Comparison of ENCODE assay signal across 8 cellular contexts in genomic region chrX:155048997-155049619, GRCh38. TPM values are rescaled to one million over a fixed set of nuclear protein-coding genes. Genes with fewer than 3 reads are reported as not detected.
A peak's percentile ranks its signal among the peaks of the same experiment; 100 is the strongest.
DNase-seq lines count a peak whose midpoint lies in the region; ATAC-seq and TF ChIP-seq lines count a peak whose summit lies in the region.

No MANE protein-coding gene starts in this region.

- no peaks in the 10 kb centered on the region for H3K9me3 ChIP-seq in psoas muscle

- H3K4me1 ChIP-seq in psoas muscle, result peaks cover 22% of the 10 kb centered on the region

- 37 to 59% (median 40%) methylated on average over 7 to 9 of the region's 9 CpGs for WGBS in psoas muscle, 3 donors

- peaks cover 30% of the 10 kb centered on the region for H3K4me1 Mint-ChIP-seq in activated T-cell treated with anti-CD3 and anti-CD28 coated beads, Interleukin-2, amount 50 U/mL, for 4 hours (ENCODE audit: low read depth)

- no peaks in the 10 kb centered on the region for H3K27me3 Mint-ChIP-seq in activated T-cell treated with anti-CD3 and anti-CD28 coated beads, Interleukin-2, amount 50 U/mL, for 4 hours (ENCODE audit: low read depth)

- peaks cover 0 to 22% of the 10 kb centered on the region in 2 donors for H3K36me3 ChIP-seq in psoas muscle (ENCODE audit: insufficient read depth in 1 of 2, low read depth in 1 of 2)

- ATAC-seq in activated T-cell treated with anti-CD3 and anti-CD28 coated beads, Interleukin-2, amount 50 U/mL, for 4 hours, result no peak
- ATAC-seq in psoas muscle, result peak in 2 of 4 donors; percentile 49
- ATAC-seq in HG03565 (IDR thresholded peaks at IDR 0.05; ENCODE audit: unreplicated experiment), result no peak
- ATAC-seq in HG02588 (IDR thresholded peaks at IDR 0.05; ENCODE audit: unreplicated experiment), result no peak

- H3K4me3 ChIP-seq in psoas muscle, result no peak overlapping the region

- peak; percentile 57 for TF ChIP-seq CTCF in psoas muscle (IDR thresholded peaks at IDR 0.05)

- H3K27ac ChIP-seq in psoas muscle, result peak overlapping the region; percentile 81

- DNase-seq in stimulated activated CD4-positive, alpha-beta T cell treated with anti-CD3 and anti-CD28 coated beads, Interleukin-12 subunit alpha, Interleukin-12 subunit beta, amount 100 ng/mL, for 4 hours, result peak; percentile 8
- DNase-seq in stimulated activated CD4-positive, alpha-beta T cell treated with anti-CD3 and anti-CD28 coated beads, Interleukin-4, amount 100 ng/mL, for 4 hours, result no peak
- DNase-seq in NCI-H446 treated with DMSO at 0.1 percent for 48 hours (lab: John Stamatoyannopoulos, UW), result peak; percentile 2
- peak; percentile 40 for DNase-seq in activated T-cell treated with anti-CD3 and anti-CD28 coated beads, Interleukin-2, amount 50 U/mL, for 4 hours
- DNase-seq in globus pallidus (ENCODE audit: low spot score), result peak; percentile 59
- DNase-seq in psoas muscle, result peak; percentile 19 to 49

- peak overlapping the region; percentile 11 for H3K4me3 Mint-ChIP-seq in activated T-cell treated with anti-CD3 and anti-CD28 coated beads, Interleukin-2, amount 50 U/mL, for 4 hours

- H3K36me3 Mint-ChIP-seq in activated T-cell treated with anti-CD3 and anti-CD28 coated beads, Interleukin-2, amount 50 U/mL, for 4 hours (ENCODE audit: insufficient read depth), result peaks cover 35% of the 10 kb centered on the region

- H3K9me3 Mint-ChIP-seq in activated T-cell treated with anti-CD3 and anti-CD28 coated beads, Interleukin-2, amount 50 U/mL, for 4 hours, result no peaks in the 10 kb centered on the region

- no peaks in the 10 kb centered on the region for H3K27me3 ChIP-seq in psoas muscle (ENCODE audit: insufficient read depth in 3 of 3, low read length in 2 of 3)

- intact Hi-C loops in psoas muscle (cut with DNase I), result no loop called here

RNA-seq across cellular contexts. Expression of gene CMC4, which starts 21.8 kb away (rescaled TPM):
- 1 to 10 TPM; 1.1 to 2.7 (median 1.6) TPM for total RNA-seq in activated T-cell treated with anti-CD3 and anti-CD28 coated beads, Interleukin-2, amount 50 U/mL, for 4 hours
- total RNA-seq in psoas muscle, result 10 to 100 TPM in 2 of 4 donors, 1 to 10 TPM in 2; 6.2 to 13.0 (median 10.8) TPM
- 10 to 100 TPM; 12.5 to 23.9 (median 19.2) TPM for polyA plus RNA-seq in psoas muscle

RNA-seq across cellular contexts. Expression of gene MTCP1, which starts 21.8 kb away (rescaled TPM):
- total RNA-seq in activated T-cell treated with anti-CD3 and anti-CD28 coated beads, Interleukin-2, amount 50 U/mL, for 4 hours, result 1 to 10 TPM; 3.4 to 5.5 (median 5.1) TPM
- 10 to 100 TPM; 10.5 to 22.9 (median 18.0) TPM for total RNA-seq in psoas muscle
- 1 to 10 TPM; 2.3 to 6.2 (median 6.0) TPM for polyA plus RNA-seq in psoas muscle

RNA-seq across cellular contexts. Expression of gene BRCC3, which starts 22.2 kb away (rescaled TPM):
- 10 to 100 TPM; 21.7 to 25.6 (median 23.1) TPM for total RNA-seq in activated T-cell treated with anti-CD3 and anti-CD28 coated beads, Interleukin-2, amount 50 U/mL, for 4 hours
- total RNA-seq in psoas muscle, result 10 to 100 TPM; 12.9 to 16.8 (median 15.2) TPM
- polyA plus RNA-seq in psoas muscle, result 10 to 100 TPM in 1 of 3 donors, 1 to 10 TPM in 2; 7.3 to 18.2 (median 8.4) TPM

RNA-seq across cellular contexts. Expression of gene FUNDC2, which starts 22.5 kb away (rescaled TPM):
- 100 to 1,000 TPM; 114 to 124 (median 116) TPM for total RNA-seq in activated T-cell treated with anti-CD3 and anti-CD28 coated beads, Interleukin-2, amount 50 U/mL, for 4 hours
- 100 to 1,000 TPM; 258 to 318 (median 275) TPM for total RNA-seq in psoas muscle
- polyA plus RNA-seq in psoas muscle, result 100 to 1,000 TPM; 386 to 441 (median 416) TPM

RNA-seq across cellular contexts. Expression of gene F8, which starts 26.6 kb away (rescaled TPM):
- 1 to 10 TPM; 1.3 to 2.4 (median 1.5) TPM for total RNA-seq in activated T-cell treated with anti-CD3 and anti-CD28 coated beads, Interleukin-2, amount 50 U/mL, for 4 hours
- 10 to 100 TPM; 13.5 to 31.7 (median 22.1) TPM for total RNA-seq in psoas muscle
- polyA plus RNA-seq in psoas muscle, result 10 to 100 TPM; 14.1 to 17.6 (median 15.8) TPM

Comparison
In these comparisons a context has a peak if more than half of its experiments do, and no peak if none do; other contexts are left out.
1. DNase-seq: peak in stimulated activated CD4-positive, alpha-beta T cell treated with anti-CD3 and anti-CD28 coated beads, Interleukin-12 subunit alpha, Interleukin-12 subunit beta, amount 100 ng/mL, for 4 hours (single experiment), NCI-H446 treated with DMSO at 0.1 percent for 48 hours (single experiment), activated T-cell treated with anti-CD3 and anti-CD28 coated beads, Interleukin-2, amount 50 U/mL, for 4 hours (single experiment), globus pallidus (single experiment) and psoas muscle (2 of 2); none in stimulated activated CD4-positive, alpha-beta T cell treated with anti-CD3 and anti-CD28 coated beads, Interleukin-4, amount 100 ng/mL, for 4 hours (0 of 2).